Comparison of ENCODE assay signal across 28 cellular contexts in genomic region chr10:10198388-10198787, GRCh38.
"Had no signal": no experiment of that assay in that cellular context is flagged by ENCODE, and none has a peak within 500 bp of the region (broad histone marks: within the 10 kb centered on the region; RNA-seq: fewer than 3 reads in every experiment).

No MANE protein-coding gene starts in this region.

- H3K27me3 Mint-ChIP-seq: stimulated activated memory B cell treated with anti-CD40 and anti-IgM and Interleukin-4, amounts not matched to agents 10 μg/mL and 1 μg/mL and 100 μg/mL, for 72 hours; stimulated activated naive B cell treated with anti-CD40 and anti-IgM and Interleukin-4, amounts not matched to agents 10 μg/mL and 1 μg/mL and 100 μg/mL, for 72 hours; stimulated activated naive CD8-positive, alpha-beta T cell treated with anti-CD3 and anti-CD28 coated beads, Interleukin-15, amount 100 ng/mL, for 72 hours; type B pancreatic cell had no signal

- H3K27ac Mint-ChIP-seq: stimulated activated effector memory CD8-positive, alpha-beta T cell treated with anti-CD3 and anti-CD28 coated beads, Interleukin-12 subunit alpha, Interleukin-12 subunit beta, amount 100 ng/mL, for 72 hours; stimulated activated memory B cell treated with anti-CD40 and anti-IgM and Interleukin-4, amounts not matched to agents 10 μg/mL and 1 μg/mL and 100 μg/mL, for 72 hours; stimulated activated naive B cell treated with anti-CD40 and anti-IgM and Interleukin-4, amounts not matched to agents 10 μg/mL and 1 μg/mL and 100 μg/mL, for 72 hours; stimulated activated naive CD8-positive, alpha-beta T cell treated with anti-CD3 and anti-CD28 coated beads, Interleukin-15, amount 100 ng/mL, for 72 hours; stimulated activated naive CD8-positive, alpha-beta T cell treated with anti-CD3 and anti-CD28 coated beads, Interleukin-15, Interleukin-2, amounts not matched to agents 100 ng/mL and 50 ng/mL, for 24 hours; type B pancreatic cell had no signal

- H3K9me3 Mint-ChIP-seq: stimulated activated naive CD8-positive, alpha-beta T cell treated with anti-CD3 and anti-CD28 coated beads, Interleukin-15, amount 100 ng/mL, for 72 hours; type B pancreatic cell had no signal

- DNase-seq: stimulated activated CD4-positive, alpha-beta T cell treated with anti-CD3 and anti-CD28 coated beads, Interleukin-2, amount 100 ng/mL, for 48 hours; stimulated activated CD4-positive, alpha-beta T cell treated with anti-CD3 and anti-CD28 coated beads, Interleukin-4, amount 100 ng/mL, for 1 hour; stimulated activated CD4-positive, alpha-beta T cell treated with anti-CD3 and anti-CD28 coated beads, Interleukin-4, amount 100 ng/mL, for 24 hours; stimulated activated CD4-positive, alpha-beta T cell treated with anti-CD3 and anti-CD28 coated beads, Interleukin-4, amount 100 ng/mL, for 4 hours; stimulated activated CD8-positive, alpha-beta memory T cell treated with anti-CD3 and anti-CD28 coated beads, Interleukin-4, amount 100 ng/mL, for 48 hours; stimulated activated naive B cell treated with anti-CD40 and anti-IgM and Interleukin-4, amounts not matched to agents 10 μg/mL and 1 μg/mL and 100 μg/mL, for 72 hours; stimulated activated naive CD4-positive, alpha-beta T cell; stimulated activated naive CD4-positive, alpha-beta T cell treated with Interleukin-2 at 50 U/mL for 16 hours; stimulated activated naive CD8-positive, alpha-beta T cell treated with anti-CD3 and anti-CD28 coated beads, Interleukin-15, amount 100 ng/mL, for 72 hours; stimulated activated naive CD8-positive, alpha-beta T cell treated with anti-CD3 and anti-CD28 coated beads, Interleukin-15, Interleukin-2, amounts not matched to agents 100 U/mL and 50 U/mL, for 24 hours; stomach; substantia nigra; testis; thyroid gland; tibial artery; transverse colon; trophoblast cell; upper lobe of left lung; upper lobe of right lung; uterus had no signal

- H3K36me3 ChIP-seq: stomach, suprapubic skin, thoracic aorta, thyroid gland, tibial artery, tibial nerve, transverse colon, upper lobe of left lung, upper lobe of right lung, uterus, vagina had no signal

- H3K4me1 ChIP-seq: stomach, suprapubic skin, testis, thyroid gland, tibial artery, tibial nerve, transverse colon, upper lobe of left lung, upper lobe of right lung, uterus, vagina had no signal

- ATAC-seq: stimulated activated effector memory CD8-positive, alpha-beta T cell treated with anti-CD3 and anti-CD28 coated beads, Interleukin-12 subunit alpha, Interleukin-12 subunit beta, amount 100 ng/mL, for 72 hours; stimulated activated memory B cell treated with anti-CD40 and anti-IgM and Interleukin-4, amounts not matched to agents 10 μg/mL and 1 μg/mL and 100 μg/mL, for 72 hours; stimulated activated naive B cell treated with anti-CD40 and anti-IgM and Interleukin-4, amounts not matched to agents 10 μg/mL and 1 μg/mL and 100 μg/mL, for 72 hours; stimulated activated naive CD8-positive, alpha-beta T cell treated with anti-CD3 and anti-CD28 coated beads, Interleukin-15, amount 100 ng/mL, for 72 hours; stimulated activated naive CD8-positive, alpha-beta T cell treated with anti-CD3 and anti-CD28 coated beads, Interleukin-15, Interleukin-2, amounts not matched to agents 100 U/mL and 50 U/mL, for 24 hours; upper lobe of right lung had no signal

- H3K9me3 ChIP-seq: testis, thoracic aorta, thyroid gland, upper lobe of left lung, upper lobe of right lung, uterus, vagina had no signal

- H3K27me3 ChIP-seq: stomach, suprapubic skin, testis, thyroid gland, tibial artery, tibial nerve, transverse colon, upper lobe of left lung, upper lobe of right lung, vagina had no signal

- H3K27ac ChIP-seq: stomach, suprapubic skin, testis, thoracic aorta, thyroid gland, tibial artery, tibial nerve, transverse colon, upper lobe of left lung, upper lobe of right lung, uterus, vagina had no signal

- H3K36me3 Mint-ChIP-seq: stimulated activated effector memory CD8-positive, alpha-beta T cell treated with anti-CD3 and anti-CD28 coated beads, Interleukin-12 subunit alpha, Interleukin-12 subunit beta, amount 100 ng/mL, for 72 hours; stimulated activated memory B cell treated with anti-CD40 and anti-IgM and Interleukin-4, amounts not matched to agents 10 μg/mL and 1 μg/mL and 100 μg/mL, for 72 hours; stimulated activated naive B cell treated with anti-CD40 and anti-IgM and Interleukin-4, amounts not matched to agents 10 μg/mL and 1 μg/mL and 100 μg/mL, for 72 hours had no signal

- H3K4me1 Mint-ChIP-seq: stimulated activated effector memory CD8-positive, alpha-beta T cell treated with anti-CD3 and anti-CD28 coated beads, Interleukin-12 subunit alpha, Interleukin-12 subunit beta, amount 100 ng/mL, for 72 hours; stimulated activated memory B cell treated with anti-CD40 and anti-IgM and Interleukin-4, amounts not matched to agents 10 μg/mL and 1 μg/mL and 100 μg/mL, for 72 hours; stimulated activated naive B cell treated with anti-CD40 and anti-IgM and Interleukin-4, amounts not matched to agents 10 μg/mL and 1 μg/mL and 100 μg/mL, for 72 hours; stimulated activated naive CD8-positive, alpha-beta T cell treated with anti-CD3 and anti-CD28 coated beads, Interleukin-15, amount 100 ng/mL, for 72 hours had no signal

- H3K4me3 ChIP-seq: stomach, suprapubic skin, testis, thoracic aorta, thyroid gland, tibial artery, tibial nerve, transverse colon, upper lobe of left lung, upper lobe of right lung, uterus, vagina had no signal

- H3K4me3 Mint-ChIP-seq: stimulated activated effector memory CD8-positive, alpha-beta T cell treated with anti-CD3 and anti-CD28 coated beads, Interleukin-12 subunit alpha, Interleukin-12 subunit beta, amount 100 ng/mL, for 72 hours; stimulated activated memory B cell treated with anti-CD40 and anti-IgM and Interleukin-4, amounts not matched to agents 10 μg/mL and 1 μg/mL and 100 μg/mL, for 72 hours; stimulated activated naive B cell treated with anti-CD40 and anti-IgM and Interleukin-4, amounts not matched to agents 10 μg/mL and 1 μg/mL and 100 μg/mL, for 72 hours; stimulated activated naive CD8-positive, alpha-beta T cell treated with anti-CD3 and anti-CD28 coated beads, Interleukin-15, amount 100 ng/mL, for 72 hours; stimulated activated naive CD8-positive, alpha-beta T cell treated with anti-CD3 and anti-CD28 coated beads, Interleukin-15, Interleukin-2, amounts not matched to agents 100 ng/mL and 50 ng/mL, for 24 hours; type B pancreatic cell had no signal
